9 cellular contexts compared by ENCODE assay signal in the genomic region with DNA sequence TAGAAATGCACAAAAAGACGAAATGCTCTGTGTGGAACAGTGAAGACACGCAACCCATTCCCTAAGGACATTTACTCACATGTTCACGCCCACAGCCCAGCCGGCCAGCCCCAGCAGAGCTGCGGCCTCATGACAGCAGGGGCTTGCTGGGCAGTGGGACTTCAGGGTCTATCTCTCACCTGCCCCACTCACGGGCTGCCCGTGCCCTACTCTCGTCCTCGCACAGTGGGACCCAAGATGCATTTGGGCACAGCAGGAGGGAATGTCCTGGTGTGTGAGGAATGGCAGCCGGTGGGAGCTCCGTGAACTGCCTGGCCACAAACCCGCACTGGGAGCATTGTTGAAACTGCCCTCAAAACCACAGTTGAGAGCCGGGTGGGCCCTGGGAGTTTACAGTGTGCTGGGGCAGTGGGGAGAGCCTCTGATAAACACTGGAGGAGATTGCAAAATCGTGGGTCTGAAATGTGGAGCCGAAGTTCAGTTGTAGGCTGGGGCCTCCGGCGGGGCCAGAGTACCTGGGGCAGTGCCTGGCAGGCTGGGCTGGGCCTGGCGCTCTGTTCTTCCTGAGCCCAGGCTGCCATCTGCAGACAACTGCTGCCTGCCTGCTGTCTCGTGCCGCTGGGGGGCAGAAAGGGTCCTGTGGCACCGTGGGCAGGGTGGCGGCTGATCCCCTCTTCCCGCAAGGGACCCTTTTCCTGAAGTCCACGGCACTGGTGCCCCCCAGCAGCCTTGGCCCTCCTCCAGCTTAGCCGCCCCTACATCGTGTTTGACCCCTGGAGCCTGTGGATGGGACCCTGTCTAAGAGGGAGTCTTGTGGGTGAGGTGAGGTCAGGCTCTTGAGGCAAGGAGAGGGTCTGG. TPM values are rescaled to one million over a fixed set of nuclear protein-coding genes. Genes with fewer than 3 reads are reported as not detected.
DNase-seq lines count a peak whose midpoint lies in the region; ATAC-seq and TF ChIP-seq lines count a peak whose summit lies in the region.
"Had no signal": no experiment of that assay in that cellular context is flagged by ENCODE, and none has a peak within 500 bp of the region (broad histone marks: within the 10 kb centered on the region; RNA-seq: fewer than 3 reads in every experiment).

No MANE protein-coding gene starts in this region.

- H3K27me3 ChIP-seq in HUES64 (ENCODE audit: insufficient read depth, low read length) = no peaks in the 10 kb centered on the region

- H3K27ac Mint-ChIP-seq in glutamatergic neuron (ENCODE audit: unreplicated experiment) = peak overlapping the region; percentile 17

- 86% methylated on average over 26 of the region's 26 CpGs for WGBS in HUES64

- DNase-seq in SW480 (ENCODE audit: low spot score) = peak; percentile 77
- peak; percentile 26 for DNase-seq in glutamatergic neuron
- peak; percentile 80 for DNase-seq in skeletal muscle cell (ENCODE audit: low read depth)
- no peak for DNase-seq in HCEC 1CT
- DNase-seq in NCI-H128 (lab: John Stamatoyannopoulos, UW; ENCODE audit: unreplicated experiment) = no peak

- H3K9me3 ChIP-seq in HUES64 (ENCODE audit: insufficient read depth, low read depth, low read length) = no peaks in the 10 kb centered on the region

- H3K4me1 ChIP-seq in HUES64 (ENCODE audit: insufficient read depth, low read length) = peaks cover 4% of the 10 kb centered on the region; the same call in 1 of the 2 replicates

- peaks cover 12% of the 10 kb centered on the region for H3K36me3 Mint-ChIP-seq in glutamatergic neuron (ENCODE audit: unreplicated experiment)

- H3K36me3 ChIP-seq in HUES64 (ENCODE audit: insufficient read depth, low read length) = no peaks in the 10 kb centered on the region

- H3K9me3 Mint-ChIP-seq in glutamatergic neuron (ENCODE audit: unreplicated experiment) = peaks cover 3% of the 10 kb centered on the region
- H3K9me3 Mint-ChIP-seq: activated naive CD4-positive, alpha-beta T cell treated with anti-CD3 and anti-CD28 coated beads, Interleukin-2, amount 50 U/mL, for 24 hours had no signal

- H3K27me3 Mint-ChIP-seq in glutamatergic neuron (ENCODE audit: unreplicated experiment) = peaks cover 5% of the 10 kb centered on the region
- H3K27me3 Mint-ChIP-seq: activated naive CD4-positive, alpha-beta T cell treated with anti-CD3 and anti-CD28 coated beads, Interleukin-2, amount 50 U/mL, for 24 hours had no signal

- ATAC-seq in GM21737 (IDR thresholded peaks at IDR 0.05; ENCODE audit: unreplicated experiment) (no peak), GM19467 (IDR thresholded peaks at IDR 0.05; ENCODE audit: unreplicated experiment) (no peak)

- TF ChIP-seq CTCF in glutamatergic neuron (IDR thresholded peaks at IDR 0.05; ENCODE audit: partially characterized antibody, unreplicated experiment) = no peak

- H3K4me1 Mint-ChIP-seq in glutamatergic neuron (ENCODE audit: low read depth, unreplicated experiment) = no peaks in the 10 kb centered on the region

- H3K4me3 Mint-ChIP-seq in glutamatergic neuron (ENCODE audit: unreplicated experiment) = no peak overlapping the region
- H3K4me3 Mint-ChIP-seq: activated naive CD4-positive, alpha-beta T cell treated with anti-CD3 and anti-CD28 coated beads, Interleukin-2, amount 50 U/mL, for 24 hours had no signal

- no peak overlapping the region for H3K9ac ChIP-seq in HUES64 (ENCODE audit: low read depth, low read length)

- H3K4me3 ChIP-seq in HUES64 (ENCODE audit: low read length) (no peak overlapping the region), skeletal muscle cell (ENCODE audit: low read depth, low read length) (no peak overlapping the region)

- H3K27ac ChIP-seq in HUES64 (ENCODE audit: low read depth, low read length) = 0 out of 2 replicates have a peak overlapping the region, but pooled peaks have one; percentile 26

RNA-seq across cellular contexts. Expression of gene POFUT2, which starts 20.7 kb away (rescaled TPM):
- 19.7 TPM for polyA plus RNA-seq in HUES64 (2013, experiment 1 of 2)
- polyA plus RNA-seq in HUES64 (2013, experiment 2 of 2) = 25.7 TPM
- 31.9 TPM for total RNA-seq in glutamatergic neuron (ENCODE audit: unreplicated experiment)

Comparison
In these comparisons a context has a peak if more than half of its experiments do, and no peak if none do; other contexts are left out.
1. DNase-seq: peak in SW480 (single experiment), glutamatergic neuron (single experiment) and skeletal muscle cell (single experiment); none in HCEC 1CT (single experiment) and NCI-H128 (single experiment).